8 cellular contexts compared by ENCODE assay signal in genomic region chr14:30443368-30444007, GRCh38.
DNase-seq lines count a peak whose midpoint lies in the region; ATAC-seq, FAIRE-seq and TF ChIP-seq lines count a peak whose summit lies in the region.

No MANE protein-coding gene starts in this region.

- no peaks in the 10 kb centered on the region for H3K4me1 ChIP-seq in A549
- H3K4me1 ChIP-seq in upper lobe of left lung: no peaks in the 10 kb centered on the region

- ATAC-seq in A549: peak in 1 of 2 experiments; percentile 69; a peak in 2 of 6 replicates
- ATAC-seq in GM18868 (IDR thresholded peaks at IDR 0.05; ENCODE audit: unreplicated experiment): peak; percentile 72
- no peak for ATAC-seq in upper lobe of left lung (ENCODE audit: low FRiP score in 2 of 2)

- H3K36me3 ChIP-seq in upper lobe of left lung: no peaks in the 10 kb centered on the region

- H3K4me3 ChIP-seq in A549: no peak overlapping the region
- no peak overlapping the region for H3K4me3 ChIP-seq in upper lobe of left lung

- POLR2A ChIA-PET in A549 (lab: Yijun Ruan, JAX): no interaction called here

- TF ChIP-seq POLR2A in A549 (IDR thresholded peaks at IDR 0.05; ENCODE audit: low read length): no peak
- TF ChIP-seq POLR2A in upper lobe of left lung (IDR thresholded peaks at IDR 0.05): no peak

- no peak overlapping the region for H3K4me2 ChIP-seq in A549

- FAIRE-seq in A549 (lab: Jason Lieb, UNC): peak; percentile 63

- 34% methylated on average over 7 of the region's 7 CpGs for WGBS in A549 (ENCODE audit: missing lambda C conversion rate)
- 48 to 49% methylated on average over 7 of the region's 7 CpGs for WGBS in upper lobe of left lung, 2 donors

- TF ChIP-seq CTCF in A549 (IDR thresholded peaks at IDR 0.05): peak; percentile 56
- TF ChIP-seq CTCF in upper lobe of left lung (IDR thresholded peaks at IDR 0.05): peak in 1 of 6 experiments; percentile 17

- H3K27ac ChIP-seq in A549: no peak overlapping the region
- H3K27ac ChIP-seq in upper lobe of left lung: no peak overlapping the region

- CTCF ChIA-PET in A549 (lab: Yijun Ruan, JAX): interaction anchor here (0.6 to 1.7 kb wide), 16 partner anchors 9 to 1669 kb away, joined by 3 to 13 read pairs (median 3); no protein-coding TSS in a partner anchor

- peak; percentile 3 to 46 for DNase-seq in A549 (ENCODE audit: low read depth in 1 of 2, low spot score in 1 of 2)
- DNase-seq in NCI-H345 treated with DMSO at 0.1 percent for 48 hours (lab: John Stamatoyannopoulos, UW; ENCODE audit: unreplicated experiment): peak; percentile 6
- peak; percentile 28 for DNase-seq in dermis blood vessel endothelial cell
- DNase-seq in putamen (ENCODE audit: low spot score): peak; percentile 70
- no peak for DNase-seq in effector CD8-positive, alpha-beta T cell (lab: John Stamatoyannopoulos, UW)
- DNase-seq in cortex of kidney (lab: John Stamatoyannopoulos, UW): no peak
- DNase-seq in upper lobe of left lung: no peak

- peak; percentile 68 to 74 for TF ChIP-seq RAD21 in A549 (conservative IDR thresholded peaks at IDR 0.05 in 1 of 2, IDR thresholded peaks at IDR 0.05 in 1 of 2)

- no peaks in the 10 kb centered on the region for H3K9me3 ChIP-seq in A549
- no peaks in the 10 kb centered on the region for H3K9me3 ChIP-seq in upper lobe of left lung

- H3K27me3 ChIP-seq in upper lobe of left lung: no peaks in the 10 kb centered on the region

- no peak for TF ChIP-seq EP300 in A549 (IDR thresholded peaks at IDR 0.05)
- no peak for TF ChIP-seq EP300 in upper lobe of left lung (IDR thresholded peaks at IDR 0.05)

TF ChIP-seq in A549, 52 proteins besides CTCF, POLR2A, EP300 and RAD21:
- TF ChIP-seq SMC3 (IDR thresholded peaks at IDR 0.05): peak; percentile 31; the same call in 1 of the 3 replicates
- no peak for TF ChIP-seq MAX (IDR thresholded peaks at IDR 0.05)

Comparison
In these comparisons a context has a peak if more than half of its experiments do, and no peak if none do; other contexts are left out.
1. DNase-seq: peak in A549 (2 of 2), NCI-H345 treated with DMSO at 0.1 percent for 48 hours (single experiment), dermis blood vessel endothelial cell (single experiment) and putamen (single experiment); none in effector CD8-positive, alpha-beta T cell (single experiment), cortex of kidney (single experiment) and upper lobe of left lung (0 of 2).